Comparison of ENCODE assay signal across 8 cellular contexts in the genomic region with DNA sequence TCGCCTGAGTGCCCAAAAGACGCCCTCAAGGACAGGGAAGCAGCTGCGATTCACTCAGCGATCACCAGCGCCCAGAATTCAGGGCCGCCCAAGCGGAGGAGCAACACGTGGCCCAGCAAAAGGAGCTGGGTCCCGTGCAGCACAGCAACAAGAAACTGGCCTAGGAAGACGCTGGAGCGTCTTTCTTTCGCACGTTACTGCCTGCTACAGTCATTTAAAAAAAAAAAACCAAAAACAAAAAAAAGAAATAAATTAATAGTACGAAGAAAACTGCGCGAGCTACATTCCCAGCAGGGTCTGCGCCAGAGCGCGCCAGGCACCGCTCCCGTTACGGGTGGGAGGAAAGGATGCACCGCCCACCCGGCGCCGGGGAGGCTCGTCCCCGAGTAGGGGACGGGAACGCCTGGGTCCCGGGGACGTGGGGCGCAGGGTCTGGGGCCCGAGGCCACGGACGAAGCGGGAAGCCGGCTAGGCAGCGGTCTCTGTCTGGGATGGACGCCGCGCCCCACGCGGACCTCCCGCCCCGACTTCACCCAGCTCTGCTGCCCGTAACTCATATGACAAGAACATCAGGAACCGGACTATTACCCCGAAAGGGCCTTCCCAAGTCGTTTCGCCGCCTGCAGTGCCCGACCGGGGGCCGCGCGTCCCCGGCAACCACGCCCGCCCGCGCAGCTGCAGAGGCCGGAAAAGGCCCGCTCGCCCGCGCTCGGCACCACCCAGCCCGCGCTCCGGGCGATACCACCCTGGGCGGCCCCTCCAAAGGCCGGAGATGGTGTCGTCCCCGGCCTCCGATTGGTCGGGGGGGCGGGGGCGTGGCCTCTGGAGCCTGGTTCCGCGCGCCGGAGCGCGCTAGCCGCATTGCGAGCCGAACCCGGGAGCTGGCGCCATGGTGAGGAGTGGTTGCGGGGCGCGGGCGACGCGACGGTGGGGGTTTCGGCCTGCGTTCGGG. TPM values are rescaled to one million over a fixed set of nuclear protein-coding genes. Genes with fewer than 3 reads are reported as not detected.
DNase-seq lines count a peak whose midpoint lies in the region; ATAC-seq, FAIRE-seq and TF ChIP-seq lines count a peak whose summit lies in the region.

Gene NOP56, plus strand, starts transcription at position 861 of the 952 bp plus-strand sequence. Its CDS starts 29 bp downstream, at position 890.

- DNase-seq in NCI-H187 treated with DMSO at 0.1 percent for 48 hours (lab: John Stamatoyannopoulos, UW): peak; percentile 40
- DNase-seq in T-helper 2 cell: peak; percentile 89 to 94 (median 92)
- peak; percentile 95 for DNase-seq in left ventricle myocardium superior
- DNase-seq in pulmonary artery endothelial cell (ENCODE audit: low read depth, low spot score): peak; percentile 64
- DNase-seq in urothelium cell line (ENCODE audit: low spot score): peak; percentile 93

- ATAC-seq in HG02885 (IDR thresholded peaks at IDR 0.05; ENCODE audit: poor library complexity, unreplicated experiment) (peak; percentile 84), left ventricle myocardium superior (peak; percentile 98)

- peak; percentile 96 for TF ChIP-seq POLR2A in GM15510 (IDR thresholded peaks at IDR 0.05; ENCODE audit: borderline replicate concordance, extremely low read depth, insufficient read length)

- intact Hi-C loops in left ventricle myocardium superior (cut with micrococcal nuclease): no loop called here

- no peak for FAIRE-seq in urothelium cell line (lab: Jason Lieb, UNC)

- H3K27ac ChIP-seq in angular gyrus (ENCODE audit: low read depth, low read length): peak within 1 kb of the TSS; percentile 96

RNA-seq across cellular contexts. Expression of gene NOP56, which starts in this region (rescaled TPM):
- total RNA-seq in left ventricle myocardium superior (54.2 TPM), pulmonary artery endothelial cell (240 and 241 TPM in 2 replicates)

Comparison
In these comparisons a context has a peak if more than half of its experiments do, and no peak if none do; other contexts are left out.
1. Peak in every context shown above with its lines: DNase-seq, ATAC-seq and H3K27ac ChIP-seq.
2. DNase-seq: peak in every context shown above with its lines; median percentile 95 in left ventricle myocardium superior; 93 in urothelium cell line; 92 in T-helper 2 cell; 64 in pulmonary artery endothelial cell; 40 in NCI-H187 treated with DMSO at 0.1 percent for 48 hours.